11 cellular contexts compared by ENCODE assay signal in genomic region chr15:84604804-84605203, GRCh38. TPM values are rescaled to one million over a fixed set of nuclear protein-coding genes. Genes with fewer than 3 reads are reported as not detected.
A peak's percentile ranks its signal among the peaks of the same experiment; 100 is the strongest.
DNase-seq lines count a peak whose midpoint lies in the region; ATAC-seq, FAIRE-seq and TF ChIP-seq lines count a peak whose summit lies in the region.
"Had no signal": no experiment of that assay in that cellular context is flagged by ENCODE, and none has a peak within 500 bp of the region (broad histone marks: within the 10 kb centered on the region; RNA-seq: fewer than 3 reads in every experiment).

No MANE protein-coding gene starts in this region.

- H3K4me2 ChIP-seq in H1 (ENCODE audit: insufficient read depth in 1 of 2, low read depth in 2 of 2, low read length in 2 of 2) = peak overlapping the region; percentile 50 to 65; a peak in 3 of 4 replicates

- no peak overlapping the region for H3K27ac ChIP-seq in H1 (ENCODE audit: low read depth, low read length)

- H3K23ac ChIP-seq in H1 (ENCODE audit: insufficient read length) = no peak overlapping the region

- FAIRE-seq in H1 (lab: Jason Lieb, UNC) = no peak
- FAIRE-seq: GM19239 had no signal

- H3K9me3 Mint-ChIP-seq in activated CD4-positive, alpha-beta T cell treated with anti-CD3 and anti-CD28 coated beads, Interleukin-2, amount 10 ng/mL, durations not matched to agents 24 days and 14 days = no peaks in the 10 kb centered on the region

- H4K20me1 ChIP-seq in H1 (replicated peaks in 1 of 2; ENCODE audit: control insufficient read depth in 1 of 2, insufficient read depth in 2 of 2, low read length in 2 of 2) = peaks cover 17 to 30% of the 10 kb centered on the region in 2 experiments

- no peak for TF ChIP-seq EP300 in H1 (IDR thresholded peaks at IDR 0.05; ENCODE audit: borderline replicate concordance in 1 of 2, low read depth in 2 of 2, low read length in 2 of 2)

- no peak overlapping the region for H4K8ac ChIP-seq in H1 (ENCODE audit: extremely low read depth, insufficient read depth, low read length)

- no peak overlapping the region for H3K9ac ChIP-seq in H1 (replicated peaks in 1 of 4; ENCODE audit: extremely low read depth in 1 of 4, low read depth in 3 of 4, low read length in 3 of 4)

- H2AFZ ChIP-seq in H1 (ENCODE audit: low read length) = no peak overlapping the region

- WGBS in H1 (ENCODE audit: extremely low coverage in 1 of 2, insufficient coverage in 1 of 2, insufficient read length in 1 of 2, insufficient replicate concordance in 2 of 2, low coverage in 1 of 2, low lambda C conversion rate in 2 of 2, missing lambda C conversion rate in 1 of 2), 2 experiments = 79% methylated on average over 14 of the region's 14 CpGs; no CpG with 5 or more reads in 1 of the 2 experiments

- H3K79me1 ChIP-seq in H1 (ENCODE audit: low read depth, low read length) = peaks cover 7% of the 10 kb centered on the region

- H3K4me3 Mint-ChIP-seq in activated CD4-positive, alpha-beta T cell treated with anti-CD3 and anti-CD28 coated beads, Interleukin-2, amount 10 ng/mL, durations not matched to agents 24 days and 14 days = no peak overlapping the region

- TF ChIP-seq RAD21 in H1 (IDR thresholded peaks at IDR 0.05 in 1 of 2, conservative IDR thresholded peaks at IDR 0.05 in 1 of 2; ENCODE audit: low read depth in 2 of 2, low read length in 2 of 2) = no peak

- peaks cover 26% of the 10 kb centered on the region for H3K4me1 Mint-ChIP-seq in activated CD4-positive, alpha-beta T cell treated with anti-CD3 and anti-CD28 coated beads, Interleukin-2, amount 10 ng/mL, durations not matched to agents 24 days and 14 days

- H2BK12ac ChIP-seq in H1 (ENCODE audit: low read depth, low read length) = no peak overlapping the region

- no peak overlapping the region for H2BK20ac ChIP-seq in H1 (ENCODE audit: low read length)

- no peaks in the 10 kb centered on the region for H3K9me3 ChIP-seq in H1 (ENCODE audit: insufficient read depth in 2 of 2, low read depth in 1 of 2, low read length in 1 of 2)

- no peaks in the 10 kb centered on the region for H3K27me3 ChIP-seq in GM06990 (replicated peaks; ENCODE audit: control insufficient read depth, insufficient read depth, low read length)
- H3K27me3 ChIP-seq in H1 (replicated peaks in 1 of 4; ENCODE audit: control insufficient read depth in 3 of 4, extremely low read depth in 1 of 4, insufficient read depth in 3 of 4, low read length in 3 of 4) = peaks cover 0 to 2% (median 0%) of the 10 kb centered on the region in 4 experiments; a peak in 4 of 7 replicates

- TF ChIP-seq CTCF in GM06990 (IDR thresholded peaks at IDR 0.05; ENCODE audit: insufficient read depth, low read length, poor library complexity, severe bottlenecking) (no peak), H1 (IDR thresholded peaks at IDR 0.05; ENCODE audit: control extremely low read depth in 1 of 3, insufficient read depth in 1 of 3, low read depth in 1 of 3, low read length in 3 of 3) (no peak)

- H3K79me2 ChIP-seq in H1 (ENCODE audit: control insufficient read depth in 1 of 2, insufficient read depth in 2 of 2, low read length in 2 of 2) = peaks cover 26 to 72% of the 10 kb centered on the region in 2 experiments

- peaks cover 17% of the 10 kb centered on the region for H3K36me3 Mint-ChIP-seq in activated CD4-positive, alpha-beta T cell treated with anti-CD3 and anti-CD28 coated beads, Interleukin-2, amount 10 ng/mL, durations not matched to agents 24 days and 14 days (ENCODE audit: low read depth)

- H3K14ac ChIP-seq in H1 (ENCODE audit: insufficient read length) = no peak overlapping the region

- peak; percentile 56 for DNase-seq in GM06990 (ENCODE audit: extremely low read depth, insufficient read length)
- no peak for DNase-seq in activated CD4-positive, alpha-beta T cell treated with anti-CD3 and anti-CD28 coated beads, Interleukin-2, amount 10 ng/mL, durations not matched to agents 24 days and 14 days
- no peak for DNase-seq in H1 (ENCODE audit: low read depth in 1 of 2, low spot score in 2 of 2)
- DNase-seq in stimulated activated CD4-positive, alpha-beta T cell treated with anti-CD3 and anti-CD28 coated beads, Interleukin-4, amount 100 ng/mL, for 24 hours = peak; percentile 79
- DNase-seq in epidermal melanocyte (ENCODE audit: insufficient read length, low spot score) = no peak
- DNase-seq in NCI-H2107 treated with DMSO at 0.1 percent for 48 hours (lab: John Stamatoyannopoulos, UW; ENCODE audit: unreplicated experiment) = no peak
- DNase-seq: left ventricle myocardium superior, NCI-H526 treated with DMSO at 0.1 percent for 48 hours had no signal

- POLR2A ChIA-PET in H1 (lab: Charles Lee; ENCODE audit: partially characterized antibody) = interaction anchor here (1.7 to 11.9 kb wide), 7 partner anchors 13 to 111 kb away, joined by 5 to 176 read pairs (median 6); partner anchors contain the start of genes SEC11A and WDR73

- no peaks in the 10 kb centered on the region for H3K27me3 Mint-ChIP-seq in activated CD4-positive, alpha-beta T cell treated with anti-CD3 and anti-CD28 coated beads, Interleukin-2, amount 10 ng/mL, durations not matched to agents 24 days and 14 days

- H3K4me3 ChIP-seq in GM06990 (replicated peaks; ENCODE audit: low read depth, low read length) (peak overlapping the region; percentile 41), H1 (ENCODE audit: extremely low read depth in 1 of 4, insufficient read depth in 2 of 4, low read depth in 3 of 4, low read length in 4 of 4) (peak overlapping the region in 2 of 4 experiments; percentile 21 to 47; a peak in 5 of 8 replicates)

- H3K18ac ChIP-seq in H1 (ENCODE audit: extremely low read depth, low read length) = no peak overlapping the region

- H4K91ac ChIP-seq in H1 (replicated peaks; ENCODE audit: insufficient read length, low read length) = no peak overlapping the region

- no peak overlapping the region for H2BK120ac ChIP-seq in H1 (replicated peaks; ENCODE audit: low read depth, low read length)

- H2AK5ac ChIP-seq in H1 (ENCODE audit: low read depth, low read length) = no peak overlapping the region

- ATAC-seq in GM21786 (IDR thresholded peaks at IDR 0.05; ENCODE audit: unreplicated experiment) (no peak), GM18907 (IDR thresholded peaks at IDR 0.05; ENCODE audit: unreplicated experiment) (no peak)
- ATAC-seq: left ventricle myocardium superior had no signal

- intact Hi-C loops in activated CD4-positive, alpha-beta T cell treated with anti-CD3 and anti-CD28 coated beads, Interleukin-2, amount 10 ng/mL, durations not matched to agents 24 days and 14 days (cut with micrococcal nuclease) = no loop called here

- H2BK5ac ChIP-seq in H1 (ENCODE audit: low read depth, low read length) = no peak overlapping the region

- CTCF ChIA-PET in H1 (lab: Charles Lee; ENCODE audit: partially characterized antibody) = interaction anchor here (0.8 to 3.5 kb wide), 10 partner anchors 9 to 278 kb away, joined by 3 to 11 read pairs (median 3); no protein-coding TSS in a partner anchor

- no peak overlapping the region for H4K5ac ChIP-seq in H1 (ENCODE audit: insufficient read length, low read depth, low read length)

- peaks cover 7 to 28% (median 25%) of the 10 kb centered on the region in 4 experiments for H3K4me1 ChIP-seq in H1 (replicated peaks in 1 of 4; ENCODE audit: control insufficient read depth in 3 of 4, insufficient read depth in 4 of 4, low read length in 3 of 4)

- H3K4ac ChIP-seq in H1 (replicated peaks; ENCODE audit: insufficient read length, low read depth, low read length) = no peak overlapping the region

- TF ChIP-seq POLR2A in H1 (IDR thresholded peaks at IDR 0.05; ENCODE audit: control extremely low read depth in 1 of 2, low read depth in 2 of 2, low read length in 2 of 2) = no peak

- H3K27ac Mint-ChIP-seq in activated CD4-positive, alpha-beta T cell treated with anti-CD3 and anti-CD28 coated beads, Interleukin-2, amount 10 ng/mL, durations not matched to agents 24 days and 14 days = peak overlapping the region; percentile 73

- H3K36me3 ChIP-seq in GM06990 (ENCODE audit: control insufficient read depth, insufficient read depth, low read length) (peaks cover 7% of the 10 kb centered on the region), H1 (ENCODE audit: control insufficient read depth in 2 of 4, insufficient read depth in 4 of 4, low read length in 3 of 4) (peaks cover 0 to 25% (median 12%) of the 10 kb centered on the region in 4 experiments; a peak in 5 of 8 replicates)

- H3K23me2 ChIP-seq in H1 (ENCODE audit: low read depth, low read length) = peaks cover 19% of the 10 kb centered on the region

- no peak overlapping the region for H2BK15ac ChIP-seq in H1 (ENCODE audit: low read length)

- H3K56ac ChIP-seq in H1 (replicated peaks; ENCODE audit: insufficient read length, low read depth, low read length) = no peak overlapping the region

RNA-seq across cellular contexts. Expression of gene ZSCAN2, which starts 4.0 kb away (rescaled TPM):
- 6.8 TPM in 2 replicates for total RNA-seq in activated CD4-positive, alpha-beta T cell treated with anti-CD3 and anti-CD28 coated beads, Interleukin-2, amount 10 ng/mL, durations not matched to agents 24 days and 14 days
- 37.3 and 52.4 TPM in 2 replicates for total RNA-seq in H1 (2021; fragmentation: NEBNext Ultra II Directional; extraction: Animal tissue kit (Norgen Biotek cat#: 25700))
- polyA plus RNA-seq in H1 (2011; rRNA removed) = 22.8 and 23.6 TPM in 2 replicates
- polyA plus RNA-seq in H1 (2011; cell fraction: cytosol; rRNA removed) = 29.9 TPM
- 27.6 TPM for polyA plus RNA-seq in H1 (2011; cell fraction: nucleus; rRNA removed)
- 32.9 to 34.2 TPM (median 33.4 TPM) in 4 replicates for polyA plus RNA-seq in H1 (2012, experiment 1 of 2)
- 21.4 TPM for polyA plus RNA-seq in H1 (2012, experiment 2 of 2)
- 30.3 TPM for polyA plus RNA-seq in H1 (2013, experiment 1 of 2)
- polyA plus RNA-seq in H1 (2013, experiment 2 of 2) = 30.0 TPM
- 41.6 and 47.8 TPM in 2 replicates for polyA minus RNA-seq in H1 (2011; rRNA and poly(A)+ RNA removed)
- polyA minus RNA-seq in H1 (2011; cell fraction: cytosol; rRNA and poly(A)+ RNA removed) = 20.1 TPM
- polyA minus RNA-seq in H1 (2011; cell fraction: nucleus; rRNA and poly(A)+ RNA removed) = 32.6 TPM

RNA-seq across cellular contexts. Expression of gene WDR73, which starts 49.3 kb away (rescaled TPM):
- total RNA-seq in activated CD4-positive, alpha-beta T cell treated with anti-CD3 and anti-CD28 coated beads, Interleukin-2, amount 10 ng/mL, durations not matched to agents 24 days and 14 days = 24.5 and 28.0 TPM in 2 replicates
- 21.0 and 23.1 TPM in 2 replicates for total RNA-seq in H1 (2021; fragmentation: NEBNext Ultra II Directional; extraction: Animal tissue kit (Norgen Biotek cat#: 25700))
- polyA plus RNA-seq in H1 (2011; rRNA removed) = 21.4 and 22.7 TPM in 2 replicates
- polyA plus RNA-seq in H1 (2011; cell fraction: cytosol; rRNA removed) = 26.5 TPM
- polyA plus RNA-seq in H1 (2011; cell fraction: nucleus; rRNA removed) = 35.3 TPM
- polyA plus RNA-seq in H1 (2012, experiment 1 of 2) = 23.4 to 28.2 TPM (median 26.3 TPM) in 4 replicates
- 12.4 TPM for polyA plus RNA-seq in H1 (2012, experiment 2 of 2)
- polyA plus RNA-seq in H1 (2013, experiment 1 of 2) = 17.0 TPM
- polyA plus RNA-seq in H1 (2013, experiment 2 of 2) = 15.0 TPM
- 30.2 and 37.8 TPM in 2 replicates for polyA minus RNA-seq in H1 (2011; rRNA and poly(A)+ RNA removed)
- polyA minus RNA-seq in H1 (2011; cell fraction: cytosol; rRNA and poly(A)+ RNA removed) = 12.8 TPM
- polyA minus RNA-seq in H1 (2011; cell fraction: nucleus; rRNA and poly(A)+ RNA removed) = 27.3 TPM

RNA-seq across cellular contexts. Expression of gene NMB, which starts 53.2 kb away (rescaled TPM):
- total RNA-seq in activated CD4-positive, alpha-beta T cell treated with anti-CD3 and anti-CD28 coated beads, Interleukin-2, amount 10 ng/mL, durations not matched to agents 24 days and 14 days = 2.8 and 3.7 TPM in 2 replicates
- total RNA-seq in H1 (2021; fragmentation: NEBNext Ultra II Directional; extraction: Animal tissue kit (Norgen Biotek cat#: 25700)) = 9.3 and 12.4 TPM in 2 replicates
- 13.6 and 13.7 TPM in 2 replicates for polyA plus RNA-seq in H1 (2011; rRNA removed)
- 9.7 TPM for polyA plus RNA-seq in H1 (2011; cell fraction: cytosol; rRNA removed)
- polyA plus RNA-seq in H1 (2011; cell fraction: nucleus; rRNA removed) = 10.6 TPM
- 12.4 to 14.5 TPM (median 13.5 TPM) in 4 replicates for polyA plus RNA-seq in H1 (2012, experiment 1 of 2)
- 15.5 TPM for polyA plus RNA-seq in H1 (2012, experiment 2 of 2)
- polyA plus RNA-seq in H1 (2013, experiment 1 of 2) = 18.2 TPM
- polyA plus RNA-seq in H1 (2013, experiment 2 of 2) = 20.3 TPM
- 2.4 and 3.3 TPM in 2 replicates for polyA minus RNA-seq in H1 (2011; rRNA and poly(A)+ RNA removed)
- polyA minus RNA-seq in H1 (2011; cell fraction: cytosol; rRNA and poly(A)+ RNA removed) = 3.9 TPM
- 5.5 TPM for polyA minus RNA-seq in H1 (2011; cell fraction: nucleus; rRNA and poly(A)+ RNA removed)

Comparison
In these comparisons a context has a peak if more than half of its experiments do, and no peak if none do; other contexts are left out.
1. DNase-seq: peak in GM06990 (single experiment) and stimulated activated CD4-positive, alpha-beta T cell treated with anti-CD3 and anti-CD28 coated beads, Interleukin-4, amount 100 ng/mL, for 24 hours (single experiment); none in activated CD4-positive, alpha-beta T cell treated with anti-CD3 and anti-CD28 coated beads, Interleukin-2, amount 10 ng/mL, durations not matched to agents 24 days and 14 days (single experiment), H1 (0 of 2), epidermal melanocyte (single experiment) and NCI-H2107 treated with DMSO at 0.1 percent for 48 hours (single experiment).